In the genomic region with DNA sequence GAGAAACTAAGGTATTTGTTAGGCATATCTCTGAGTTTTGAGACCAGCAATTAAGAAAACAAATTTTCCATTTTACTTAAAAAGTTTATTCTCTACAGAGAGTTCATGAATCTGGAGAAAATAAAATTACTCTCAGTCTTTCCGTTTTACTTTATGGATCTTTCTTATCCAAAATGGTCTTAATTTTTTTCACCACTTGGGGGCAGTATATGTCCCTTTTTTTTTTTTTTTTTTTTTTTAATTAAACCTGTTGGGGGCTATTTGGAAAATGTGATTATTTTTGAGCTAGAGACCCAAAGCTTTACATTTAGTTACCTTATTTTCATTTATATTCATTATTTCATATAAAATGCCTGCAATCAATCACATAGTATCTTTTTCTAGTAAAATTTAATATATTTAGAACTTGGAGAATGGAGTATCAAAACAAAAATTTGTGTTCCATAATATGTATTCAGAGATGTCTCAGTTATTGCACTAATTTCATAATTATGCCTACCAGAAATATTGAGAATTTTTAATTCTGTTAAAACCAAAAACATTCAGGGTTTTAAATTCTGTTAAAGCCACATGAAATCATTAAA, we compare ENCODE assay signal across 8 cellular contexts. TPM values are rescaled to one million over a fixed set of nuclear protein-coding genes. Genes with fewer than 3 reads are reported as not detected.
A peak's percentile ranks its signal among the peaks of the same experiment; 100 is the strongest.
DNase-seq lines count a peak whose midpoint lies in the region; TF ChIP-seq lines count a peak whose summit lies in the region.

No MANE protein-coding gene starts in this region.

- no peak overlapping the region for H2BK15ac ChIP-seq in H9 (ENCODE audit: low read depth, low read length)

- no peaks in the 10 kb centered on the region for H4K20me1 ChIP-seq in H9 (ENCODE audit: control insufficient read depth, insufficient read depth, insufficient read length)

- no peak overlapping the region for H3K23ac ChIP-seq in H9 (ENCODE audit: insufficient read length, low read depth, low read length)

- H3K4me2 ChIP-seq in H9 (ENCODE audit: insufficient read depth, insufficient read length, low read length): no peak overlapping the region

- H3K27ac ChIP-seq in H9 (ENCODE audit: insufficient read length, low read depth, low read length): no peak overlapping the region
- H3K27ac ChIP-seq in prostate gland: no peak overlapping the region

- WGBS in H9 (ENCODE audit: extremely low coverage, insufficient read length, low lambda C conversion rate): no CpG with 5 or more reads among the region's 1 CpG
- WGBS in prostate gland: 8% methylated on average over 1 of the region's 1 CpG

- DNase-seq in AG09319 (ENCODE audit: extremely low read depth, low read depth): no peak
- DNase-seq in H9: no peak
- peak; percentile 65 for DNase-seq in adipocyte (ENCODE audit: low read depth)
- peak; percentile 13 for DNase-seq in left kidney (ENCODE audit: low read depth, low spot score)
- DNase-seq in prostate gland (ENCODE audit: low spot score): no peak
- no peak for DNase-seq in activated T-cell treated with anti-CD3 and anti-CD28 coated beads for 4 hours
- DNase-seq in stimulated activated CD4-positive, alpha-beta T cell treated with anti-CD3 and anti-CD28 coated beads, Interleukin-4, amount 100 ng/mL, for 1 hour: no peak
- no peak for DNase-seq in SIG-M5 treated with dmso at 0.1 percent for 504 hours (lab: John Stamatoyannopoulos, UW; ENCODE audit: unreplicated experiment)

- H3K23me2 ChIP-seq in H9 (ENCODE audit: insufficient read length, low read depth, low read length, poor library complexity, severe bottlenecking): no peaks in the 10 kb centered on the region

- H3K4me1 ChIP-seq in H9 (ENCODE audit: insufficient read depth, low read length) (no peaks in the 10 kb centered on the region), adipocyte (ENCODE audit: control insufficient read depth, insufficient read depth, low read length) (peaks cover 12% of the 10 kb centered on the region), prostate gland (replicated peaks) (no peaks in the 10 kb centered on the region)

- TF ChIP-seq POLR2A in prostate gland (IDR thresholded peaks at IDR 0.05): no peak

- H3K79me2 ChIP-seq in H9 (ENCODE audit: insufficient read depth, low read length): no peaks in the 10 kb centered on the region

- H3K14ac ChIP-seq in H9 (ENCODE audit: insufficient read depth, low read length): no peak overlapping the region

- no peak overlapping the region for H4K8ac ChIP-seq in H9 (replicated peaks; ENCODE audit: insufficient read length, low read depth, low read length)

- no peak overlapping the region for H2AFZ ChIP-seq in H9 (ENCODE audit: low read length)

- TF ChIP-seq CTCF in AG09319 (IDR thresholded peaks at IDR 0.05; ENCODE audit: low read depth, low read length) (peak; percentile 37), H9 (conservative IDR thresholded peaks at IDR 0.05) (peak; percentile 76), prostate gland (IDR thresholded peaks at IDR 0.05) (peak in 2 of 4 experiments; percentile 40 to 46)

- no peak overlapping the region for H3K27ac Mint-ChIP-seq in H9

- H3K27me3 ChIP-seq in H9 (ENCODE audit: insufficient read depth, low read length) (no peaks in the 10 kb centered on the region), adipocyte (replicated peaks; ENCODE audit: control insufficient read depth, insufficient read depth, low read length) (no peaks in the 10 kb centered on the region), prostate gland (replicated peaks; ENCODE audit: insufficient read depth) (no peaks in the 10 kb centered on the region)

- H3K36me3 Mint-ChIP-seq in H9 (ENCODE audit: insufficient read depth in 1 of 3, low read depth in 3 of 3): peaks cover 9 to 18% (median 16%) of the 10 kb centered on the region in 3 experiments

- no peaks in the 10 kb centered on the region for H3K9me3 ChIP-seq in H9 (ENCODE audit: control insufficient read depth, low read depth, low read length)
- H3K9me3 ChIP-seq in adipocyte (ENCODE audit: control insufficient read depth, low read length): no peaks in the 10 kb centered on the region
- no peaks in the 10 kb centered on the region for H3K9me3 ChIP-seq in prostate gland

- no peak overlapping the region for H2BK20ac ChIP-seq in H9 (ENCODE audit: low read depth, low read length, poor library complexity, severe bottlenecking)

- no peaks in the 10 kb centered on the region for H3K79me1 ChIP-seq in H9 (ENCODE audit: insufficient read depth, low read depth, low read length, poor library complexity, severe bottlenecking)

- H3K36me3 ChIP-seq in adipocyte (ENCODE audit: control insufficient read depth, insufficient read depth, low read length, severe bottlenecking) (peaks cover 9% of the 10 kb centered on the region), prostate gland (no peaks in the 10 kb centered on the region)

- no peaks in the 10 kb centered on the region for H3K4me1 Mint-ChIP-seq in H9

- H3K9ac ChIP-seq in H9 (ENCODE audit: extremely low read depth, insufficient read length, low read length) (no peak overlapping the region), adipocyte (ENCODE audit: low read length) (peak overlapping the region; percentile 12)

- no peak overlapping the region for H4K91ac ChIP-seq in H9 (ENCODE audit: insufficient read length, low read depth, low read length)

- no peak overlapping the region for H3K4me3 Mint-ChIP-seq in H9

- intact Hi-C loops in prostate gland (cut with DNase I): loop anchor here (10.0 kb wide), 1 partner anchor 896 kb away; no protein-coding TSS in a partner anchor

- H3K4ac ChIP-seq in H9 (ENCODE audit: low read depth, low read length): no peak overlapping the region

- H4K5ac ChIP-seq in H9 (ENCODE audit: insufficient read length, low read depth, low read length): no peak overlapping the region

- no peaks in the 10 kb centered on the region for H3K9me3 Mint-ChIP-seq in H9

- H2BK5ac ChIP-seq in H9 (ENCODE audit: insufficient read length, low read length): no peak overlapping the region

- no peak overlapping the region for H2BK12ac ChIP-seq in H9 (ENCODE audit: insufficient read length, low read depth, low read length)

- no peak overlapping the region for H3T11ph ChIP-seq in H9 (ENCODE audit: low read length)

- no peak overlapping the region for H3K18ac ChIP-seq in H9 (ENCODE audit: insufficient read length, low read depth, low read length)

- H3K27me3 Mint-ChIP-seq in H9 (ENCODE audit: low read depth): no peaks in the 10 kb centered on the region

- H2BK120ac ChIP-seq in H9 (ENCODE audit: low read depth, low read length, poor library complexity, severe bottlenecking): no peak overlapping the region

- no peak overlapping the region for H2AK5ac ChIP-seq in H9 (ENCODE audit: insufficient read length, low read length)

- H3K56ac ChIP-seq in H9 (ENCODE audit: insufficient read length, low read depth, low read length): no peak overlapping the region

- no peak overlapping the region for H3K4me3 ChIP-seq in adipocyte (ENCODE audit: low read length)
- H3K4me3 ChIP-seq in prostate gland: no peak overlapping the region

RNA-seq across cellular contexts. Expression of a gene that starts 27.1 kb away (rescaled TPM):
- total RNA-seq in H9 (2021) (10.7 and 12.7 TPM in 2 replicates), prostate gland (10 to 100 TPM; 19.9 to 24.9 TPM)

RNA-seq across cellular contexts. Expression of a gene that starts 27.3 kb away (rescaled TPM):
- total RNA-seq in H9 (2021) (47.3 and 48.1 TPM in 2 replicates), prostate gland (10 to 100 TPM; 21.1 to 29.5 TPM)

Comparison
In these comparisons a context has a peak if more than half of its experiments do, and no peak if none do; other contexts are left out.
1. DNase-seq: peak in adipocyte (single experiment) and left kidney (single experiment); none in AG09319 (single experiment), H9 (single experiment), prostate gland (single experiment), activated T-cell treated with anti-CD3 and anti-CD28 coated beads for 4 hours (single experiment), stimulated activated CD4-positive, alpha-beta T cell treated with anti-CD3 and anti-CD28 coated beads, Interleukin-4, amount 100 ng/mL, for 1 hour (single experiment) and SIG-M5 treated with dmso at 0.1 percent for 504 hours (single experiment).